14 cellular contexts compared by ENCODE assay signal in the genomic region with DNA sequence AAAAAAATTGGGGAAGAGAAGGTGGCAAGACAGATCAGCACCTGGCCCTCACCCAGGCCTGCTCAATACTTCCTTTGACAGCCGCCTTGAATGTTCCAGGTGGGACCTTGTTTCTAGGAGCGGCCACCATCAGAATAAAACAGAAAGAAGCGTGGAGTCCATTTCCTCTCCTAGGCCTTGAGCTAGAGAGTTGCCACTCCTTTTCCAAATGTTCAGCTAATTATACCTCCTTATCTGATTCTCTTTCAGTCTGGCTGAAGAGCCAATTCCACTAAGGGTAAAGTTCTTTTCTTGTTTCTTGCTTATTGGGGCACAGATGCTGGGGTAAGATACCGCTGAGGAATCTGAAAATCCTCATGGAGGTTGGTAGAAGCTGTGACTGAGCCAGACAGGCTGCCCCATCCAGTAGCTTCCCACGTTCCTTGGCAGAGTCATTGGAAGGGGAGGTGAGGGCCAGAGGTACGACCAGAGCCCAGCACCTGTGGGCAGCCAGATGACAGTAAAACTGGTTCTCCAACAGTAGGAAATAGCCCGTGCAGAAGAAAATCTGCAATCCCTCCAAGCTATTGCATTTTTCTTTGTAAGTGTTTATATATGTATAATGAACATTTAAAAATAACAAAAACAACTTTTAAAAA. TPM values are rescaled to one million over a fixed set of nuclear protein-coding genes. Genes with fewer than 3 reads are reported as not detected.
DNase-seq lines count a peak whose midpoint lies in the region; ATAC-seq and TF ChIP-seq lines count a peak whose summit lies in the region.
"Had no signal": no experiment of that assay in that cellular context is flagged by ENCODE, and none has a peak within 500 bp of the region (broad histone marks: within the 10 kb centered on the region; RNA-seq: fewer than 3 reads in every experiment).

No MANE protein-coding gene starts in this region.

- peaks cover 6% of the 10 kb centered on the region for H3K4me1 Mint-ChIP-seq in MCF 10A (ENCODE audit: insufficient read depth, unreplicated experiment)
- H3K4me1 Mint-ChIP-seq in endodermal cell, result peaks cover 37% of the 10 kb centered on the region
- peaks cover 40 to 53% of the 10 kb centered on the region in 2 donors for H3K4me1 Mint-ChIP-seq in natural killer cell treated with Interleukin-12 subunit alpha and Interleukin-12 subunit beta and Interleukin-15 and Interleukin-18, amount 100 ng/mL, for 72 hours (ENCODE audit: low read depth in 2 of 2)

- intact Hi-C loops in breast epithelium (cut with DNase I; ENCODE audit: low total_unique reads), result no loop called here
- intact Hi-C loops in MCF 10A (cut with micrococcal nuclease), result no loop called here

- H3K27me3 Mint-ChIP-seq in MCF 10A (ENCODE audit: insufficient read depth, unreplicated experiment), result no peaks in the 10 kb centered on the region
- H3K27me3 Mint-ChIP-seq in endodermal cell (ENCODE audit: insufficient read depth), result no peaks in the 10 kb centered on the region
- H3K27me3 Mint-ChIP-seq in natural killer cell treated with Interleukin-12 subunit alpha and Interleukin-12 subunit beta and Interleukin-15 and Interleukin-18, amount 100 ng/mL, for 72 hours, result no peaks in the 10 kb centered on the region

- H3K4me3 Mint-ChIP-seq in MCF 10A (ENCODE audit: unreplicated experiment) (no peak overlapping the region), endodermal cell (no peak overlapping the region)
- peak overlapping the region; percentile 41 for H3K4me3 Mint-ChIP-seq in natural killer cell treated with Interleukin-12 subunit alpha and Interleukin-12 subunit beta and Interleukin-15 and Interleukin-18, amount 100 ng/mL, for 72 hours

- H3K27ac Mint-ChIP-seq in MCF 10A (ENCODE audit: low read depth, unreplicated experiment) (no peak overlapping the region), endodermal cell (peak overlapping the region; percentile 8)
- peak overlapping the region in 1 of 2 donors; percentile 13 for H3K27ac Mint-ChIP-seq in natural killer cell treated with Interleukin-12 subunit alpha and Interleukin-12 subunit beta and Interleukin-15 and Interleukin-18, amount 100 ng/mL, for 72 hours

- no peak for TF ChIP-seq POLR2A in breast epithelium (IDR thresholded peaks at IDR 0.05)

- no peaks in the 10 kb centered on the region for H3K27me3 ChIP-seq in breast epithelium
- H3K27me3 ChIP-seq in endodermal cell (ENCODE audit: control insufficient read depth, insufficient read depth, low read length, poor library complexity, severe bottlenecking), result no peaks in the 10 kb centered on the region
- H3K27me3 ChIP-seq: BLaER1 treated with 17β-estradiol and CSF1 and Interleukin-3, amounts not matched to agents 10 nM and 100 nM had no signal

- CTCF ChIA-PET in MCF 10A (lab: Yijun Ruan, JAX), result interaction anchor here (0.7 to 1.0 kb wide), 2 partner anchors 209 to 1140 kb away, joined by 3 read pairs; no protein-coding TSS in a partner anchor

- no peak overlapping the region for H3K4me3 ChIP-seq in breast epithelium
- no peak overlapping the region for H3K4me3 ChIP-seq in endodermal cell (ENCODE audit: low read length)
- H3K4me3 ChIP-seq: BLaER1 treated with 17β-estradiol and CSF1 and Interleukin-3, amounts not matched to agents 10 nM and 100 nM had no signal

- H3K9me3 ChIP-seq in breast epithelium, result no peaks in the 10 kb centered on the region
- H3K9me3 ChIP-seq in endodermal cell (ENCODE audit: control insufficient read depth, low read length), result no peaks in the 10 kb centered on the region
- H3K9me3 ChIP-seq: BLaER1 treated with 17β-estradiol and CSF1 and Interleukin-3, amounts not matched to agents 10 nM and 100 nM had no signal

- ATAC-seq in natural killer cell treated with Interleukin-12 subunit alpha and Interleukin-12 subunit beta and Interleukin-15 and Interleukin-18, amount 100 ng/mL, for 72 hours, result no peak
- ATAC-seq in HG03442 (IDR thresholded peaks at IDR 0.05; ENCODE audit: unreplicated experiment) (no peak), HG03039 (IDR thresholded peaks at IDR 0.05; ENCODE audit: unreplicated experiment) (no peak), GM18511 (IDR thresholded peaks at IDR 0.05; ENCODE audit: unreplicated experiment) (no peak)
- ATAC-seq: HCT116 had no signal

- POLR2A ChIA-PET in MCF 10A (lab: Yijun Ruan, JAX), result interaction anchor here (0.6 to 1.7 kb wide), 2 partner anchors 10 to 170 kb away, joined by 3 to 12 read pairs; no protein-coding TSS in a partner anchor

- TF ChIP-seq CTCF in breast epithelium (IDR thresholded peaks at IDR 0.05), result no peak
- no peak for TF ChIP-seq CTCF in MCF 10A (IDR thresholded peaks at IDR 0.05; ENCODE audit: unreplicated experiment)
- TF ChIP-seq CTCF in endodermal cell (conservative IDR thresholded peaks at IDR 0.05), result no peak

- H3K4me1 ChIP-seq in breast epithelium (peaks cover 0 to 4% of the 10 kb centered on the region in 2 donors), endodermal cell (ENCODE audit: control insufficient read depth, insufficient read depth, low read length) (peaks cover 28% of the 10 kb centered on the region)

- H3K27ac ChIP-seq in breast epithelium (peak overlapping the region; percentile 65 to 69), endodermal cell (ENCODE audit: low read depth, low read length) (no peak overlapping the region)
- H3K27ac ChIP-seq: BLaER1 treated with 17β-estradiol and CSF1 and Interleukin-3, amounts not matched to agents 10 nM and 100 nM had no signal

- 83 to 88% methylated on average over 3 to 7 of the region's 7 CpGs for WGBS in endodermal cell (ENCODE audit: insufficient coverage in 1 of 2, insufficient read length in 1 of 2), 2 experiments

- H3K36me3 ChIP-seq in breast epithelium, result no peaks in the 10 kb centered on the region
- H3K36me3 ChIP-seq in endodermal cell (ENCODE audit: control insufficient read depth, insufficient read depth, low read length), result no peaks in the 10 kb centered on the region
- H3K36me3 ChIP-seq: BLaER1 treated with 17β-estradiol and CSF1 and Interleukin-3, amounts not matched to agents 10 nM and 100 nM had no signal

- BruUV-seq in MCF 10A (replicated peaks; lab: Mats Ljungman, UMichigan), result no TSS peak

- H3K9me3 Mint-ChIP-seq in MCF 10A (ENCODE audit: unreplicated experiment) (no peaks in the 10 kb centered on the region), endodermal cell (no peaks in the 10 kb centered on the region)
- H3K9me3 Mint-ChIP-seq in natural killer cell treated with Interleukin-12 subunit alpha and Interleukin-12 subunit beta and Interleukin-15 and Interleukin-18, amount 100 ng/mL, for 72 hours, result no peaks in the 10 kb centered on the region

- H3K36me3 Mint-ChIP-seq in MCF 10A (ENCODE audit: insufficient read depth, unreplicated experiment) (no peaks in the 10 kb centered on the region), endodermal cell (ENCODE audit: low read depth) (no peaks in the 10 kb centered on the region)
- no peaks in the 10 kb centered on the region for H3K36me3 Mint-ChIP-seq in natural killer cell treated with Interleukin-12 subunit alpha and Interleukin-12 subunit beta and Interleukin-15 and Interleukin-18, amount 100 ng/mL, for 72 hours

- H3K9ac ChIP-seq in endodermal cell (ENCODE audit: extremely low read depth, low read length, poor library complexity, severe bottlenecking), result no peak overlapping the region
- H3K9ac ChIP-seq: BLaER1 treated with 17β-estradiol and CSF1 and Interleukin-3, amounts not matched to agents 10 nM and 100 nM had no signal

- DNase-seq in breast epithelium (ENCODE audit: low spot score in 2 of 2) (no peak), MCF 10A (ENCODE audit: unreplicated experiment) (no peak), endodermal cell (no peak), COLO668 (lab: John Stamatoyannopoulos, UW; ENCODE audit: unreplicated experiment) (no peak)
- DNase-seq in natural killer cell treated with Interleukin-12 subunit alpha and Interleukin-12 subunit beta and Interleukin-15 and Interleukin-18, amount 100 ng/mL, for 72 hours (ENCODE audit: low spot score), result no peak
- DNase-seq: Calu3, DMS79 treated with DMSO at 0.1 percent for 48 hours, NCI-H1092 treated with DMSO at 0.1 percent for 48 hours, NCI-H187 had no signal

RNA-seq across cellular contexts. Expression of gene PLB1, which starts 51.5 kb away (rescaled TPM):
- total RNA-seq in breast epithelium (10 to 100 TPM in 1 of 3 donors, 1 to 10 TPM in 2; 5.6 to 11.9 (median 8.8) TPM), MCF 10A (2022) (0.91 and 1.8 TPM in 2 replicates), endodermal cell (under 1 TPM; 0.35 to 0.38 TPM)
- polyA plus RNA-seq in endodermal cell (2013, experiment 1 of 2), result 0.43 TPM
- 0.25 TPM for polyA plus RNA-seq in endodermal cell (2013, experiment 2 of 2)
- total RNA-seq in natural killer cell treated with Interleukin-12 subunit alpha and Interleukin-12 subunit beta and Interleukin-15 and Interleukin-18, amount 100 ng/mL, for 72 hours, result under 1 TPM; 0.88 to 0.98 TPM
